8 cellular contexts compared by ENCODE assay signal in genomic region chr2:98487806-98488189, GRCh38. TPM values are rescaled to one million over a fixed set of nuclear protein-coding genes. Genes with fewer than 3 reads are reported as not detected.
DNase-seq lines count a peak whose midpoint lies in the region; ATAC-seq and TF ChIP-seq lines count a peak whose summit lies in the region.

No MANE protein-coding gene starts in this region.

- peaks cover 34% of the 10 kb centered on the region for H3K4me1 ChIP-seq in body of pancreas
- peaks cover 20% of the 10 kb centered on the region for H3K4me1 ChIP-seq in mucosa of descending colon (ENCODE audit: low read depth)

- DNase-seq in GF-D8 (lab: John Stamatoyannopoulos, UW) = peak; percentile 15
- peak; percentile 87 for DNase-seq in RPMI8226
- peak; percentile 37 to 69 (median 49) for DNase-seq in body of pancreas
- DNase-seq in mucosa of descending colon = peak in 2 of 3 donors; percentile 43 to 80
- DNase-seq in AG08395 (ENCODE audit: low spot score) = no peak
- DNase-seq in NK-92 (lab: John Stamatoyannopoulos, UW; ENCODE audit: unreplicated experiment) = no peak

- TF ChIP-seq POLR2A in body of pancreas (IDR thresholded peaks at IDR 0.05) = no peak

- intact Hi-C loops in body of pancreas (cut with DNase I) = no loop called here
- intact Hi-C loops in mucosa of descending colon (cut with DNase I, micrococcal nuclease) = no loop called here

- no peak overlapping the region for H3K27ac ChIP-seq in body of pancreas

- H3K27me3 ChIP-seq in body of pancreas = no peaks in the 10 kb centered on the region

- H3K9me3 ChIP-seq in body of pancreas (no peaks in the 10 kb centered on the region), mucosa of descending colon (no peaks in the 10 kb centered on the region)

- ATAC-seq in GM19372 (IDR thresholded peaks at IDR 0.05; ENCODE audit: low read depth, unreplicated experiment) (peak; percentile 52), HG03175 (IDR thresholded peaks at IDR 0.05; ENCODE audit: unreplicated experiment) (peak; percentile 62), body of pancreas (peak; percentile 52), mucosa of descending colon (peak; percentile 79)

- H3K4me3 ChIP-seq in body of pancreas = no peak overlapping the region
- H3K4me3 ChIP-seq in mucosa of descending colon = no peak overlapping the region

- H3K36me3 ChIP-seq in body of pancreas (replicated peaks in 1 of 2; ENCODE audit: insufficient read depth in 1 of 2, low read depth in 2 of 2) (no peaks in the 10 kb centered on the region), mucosa of descending colon (ENCODE audit: low read depth) (no peaks in the 10 kb centered on the region)

- TF ChIP-seq CTCF in body of pancreas (IDR thresholded peaks at IDR 0.05) (peak; percentile 37 to 54 (median 42)), mucosa of descending colon (IDR thresholded peaks at IDR 0.05) (peak; percentile 23)

- 58 to 65% methylated on average over 3 of the region's 3 CpGs for WGBS in body of pancreas, 2 donors

RNA-seq across cellular contexts. Expression of gene INPP4A, which starts 43.1 kb away (rescaled TPM):
- total RNA-seq in body of pancreas (10 to 100 TPM; 10.9 to 12.2 TPM), mucosa of descending colon (10 to 100 TPM; 18.2 to 39.8 (median 19.1) TPM)

Comparison
In these comparisons a context has a peak if more than half of its experiments do, and no peak if none do; other contexts are left out.
1. DNase-seq: peak in GF-D8 (single experiment), RPMI8226 (single experiment), body of pancreas (4 of 4) and mucosa of descending colon (2 of 3); none in AG08395 (single experiment) and NK-92 (single experiment).
2. Peak in every context shown above with its lines, with median percentiles within 50 percentile points of each other: ATAC-seq.